In the genomic region with DNA sequence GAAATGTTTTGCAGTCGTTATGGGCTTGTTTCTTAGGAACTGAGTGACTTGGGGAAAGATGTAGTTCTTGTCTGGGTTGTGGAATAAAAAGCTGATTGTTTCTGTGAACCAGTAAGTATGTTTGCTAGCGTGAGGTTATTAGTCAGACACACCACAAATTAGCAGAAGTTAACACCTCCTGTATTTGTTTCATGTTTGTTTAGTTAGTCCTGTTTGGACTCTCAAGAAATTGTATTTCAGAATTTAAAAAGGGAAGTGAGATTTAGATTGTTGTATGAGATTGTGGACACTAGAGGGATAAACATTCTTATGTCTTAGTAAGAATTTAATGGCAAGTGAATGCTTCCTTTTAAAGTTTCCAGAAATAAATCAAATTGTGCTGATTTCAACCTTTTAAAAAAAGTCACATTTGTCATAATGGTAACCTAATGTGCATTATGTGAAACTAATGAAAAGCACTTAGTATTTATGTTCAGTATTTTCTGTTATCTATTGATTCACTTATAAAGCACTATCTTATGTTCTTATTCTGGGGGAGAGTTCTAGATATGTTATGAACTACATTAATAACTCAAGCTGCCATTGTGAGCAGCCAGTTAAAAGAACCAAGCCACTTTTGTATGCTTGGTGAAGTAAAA, we compare ENCODE assay signal across 1 cellular context.
TF ChIP-seq lines count a peak whose summit lies in the region.

No MANE protein-coding gene starts in this region.

TF ChIP-seq in WTC11, 78 proteins besides CTCF, POLR2A, EP300 and RAD21 (continued from another document):
- TF ChIP-seq, protein P1, sequence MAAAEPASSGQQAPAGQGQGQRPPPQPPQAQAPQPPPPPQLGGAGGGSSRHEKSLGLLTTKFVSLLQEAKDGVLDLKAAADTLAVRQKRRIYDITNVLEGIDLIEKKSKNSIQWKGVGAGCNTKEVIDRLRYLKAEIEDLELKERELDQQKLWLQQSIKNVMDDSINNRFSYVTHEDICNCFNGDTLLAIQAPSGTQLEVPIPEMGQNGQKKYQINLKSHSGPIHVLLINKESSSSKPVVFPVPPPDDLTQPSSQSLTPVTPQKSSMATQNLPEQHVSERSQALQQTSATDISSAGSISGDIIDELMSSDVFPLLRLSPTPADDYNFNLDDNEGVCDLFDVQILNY (CRISPR knock-in tag; IDR thresholded peaks at IDR 0.05) = no peak
- TF ChIP-seq GABPB1 (CRISPR knock-in tag; IDR thresholded peaks at IDR 0.05) = no peak
